8 cellular contexts compared by ENCODE assay signal in the genomic region with DNA sequence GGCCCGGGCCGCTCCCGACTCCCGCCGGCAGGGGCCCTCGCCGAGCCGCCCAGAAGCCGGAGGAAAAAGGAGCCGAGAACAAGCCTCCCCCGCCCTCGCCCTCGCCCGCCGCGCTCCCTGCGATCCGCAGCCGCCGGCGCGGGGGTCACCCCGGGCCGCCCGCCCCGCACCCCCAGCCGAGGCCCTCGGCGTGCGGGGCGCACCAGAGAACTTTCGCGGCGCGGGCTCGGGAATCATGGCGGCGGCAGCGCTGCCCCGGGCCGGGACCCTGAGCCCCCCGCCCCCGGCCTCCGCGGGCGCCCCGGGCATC. TPM values are rescaled to one million over a fixed set of nuclear protein-coding genes. Genes with fewer than 3 reads are reported as not detected.
DNase-seq lines count a peak whose midpoint lies in the region; ATAC-seq and TF ChIP-seq lines count a peak whose summit lies in the region.

No MANE protein-coding gene starts in this region.

- H3K27ac ChIP-seq in esophagus muscularis mucosa (replicated peaks in 1 of 4) = peak overlapping the region; percentile 45 to 86 (median 81)
- H3K27ac ChIP-seq in naive thymus-derived CD4-positive, alpha-beta T cell (ENCODE audit: low read depth, low read length) = no peak overlapping the region

- H3K4me3 ChIP-seq in AG04449 (ENCODE audit: low read depth, low read length) = peak overlapping the region; percentile 85
- H3K4me3 ChIP-seq in NT2/D1 (ENCODE audit: insufficient read length, low read depth) = peak overlapping the region; percentile 72
- peak overlapping the region; percentile 70 to 94 (median 78) for H3K4me3 ChIP-seq in esophagus muscularis mucosa
- H3K4me3 ChIP-seq in naive thymus-derived CD4-positive, alpha-beta T cell (ENCODE audit: low read length) = no peak overlapping the region

- POLR2A ChIA-PET in AG04449 (lab: Yijun Ruan, JAX) = interaction anchor here (0.8 kb wide), 1 partner anchor 38 kb away, joined by 3 read pairs; a partner anchor contains a TSS
- POLR2A ChIA-PET in naive thymus-derived CD4-positive, alpha-beta T cell (lab: Charles Lee) = no interaction called here

- peak; percentile 63 for TF ChIP-seq CTCF in AG04449 (IDR thresholded peaks at IDR 0.05; ENCODE audit: insufficient read depth, low read length, missing control alignments)
- TF ChIP-seq CTCF in esophagus muscularis mucosa (IDR thresholded peaks at IDR 0.05) = peak; percentile 49 to 71 (median 63)

- DNase-seq in AG04449 (ENCODE audit: low read depth, low spot score) (no peak), NT2/D1 (ENCODE audit: low read depth, low spot score) (no peak), activated T-cell treated with anti-CD3 and anti-CD28 coated beads for 24 hours (ENCODE audit: low read depth) (peak; percentile 58), esophagus muscularis mucosa (ENCODE audit: extremely low spot score) (no peak)
- DNase-seq in naive thymus-derived CD4-positive, alpha-beta T cell = peak; percentile 55 to 84 (median 68)

- H3K9me3 Mint-ChIP-seq in naive thymus-derived CD4-positive, alpha-beta T cell = no peaks in the 10 kb centered on the region
- H3K9me3 Mint-ChIP-seq in stimulated activated memory B cell treated with anti-CD40 and anti-IgM and Interleukin-4, amounts not matched to agents 10 μg/mL and 1 μg/mL and 100 μg/mL, for 72 hours = no peaks in the 10 kb centered on the region

- peak overlapping the region; percentile 81 for H3K9ac ChIP-seq in NT2/D1 (ENCODE audit: insufficient read length, low read depth)

- H3K27me3 ChIP-seq in NT2/D1 (ENCODE audit: insufficient read depth, insufficient read length) (no peaks in the 10 kb centered on the region), esophagus muscularis mucosa (no peaks in the 10 kb centered on the region)
- no peaks in the 10 kb centered on the region for H3K27me3 ChIP-seq in naive thymus-derived CD4-positive, alpha-beta T cell (ENCODE audit: control insufficient read depth in 2 of 2, insufficient read depth in 2 of 2, low read length in 2 of 2)

- no peak for TF ChIP-seq EP300 in esophagus muscularis mucosa (IDR thresholded peaks at IDR 0.05)

- H3K27ac Mint-ChIP-seq in naive thymus-derived CD4-positive, alpha-beta T cell = no peak overlapping the region
- H3K27ac Mint-ChIP-seq in stimulated activated memory B cell treated with anti-CD40 and anti-IgM and Interleukin-4, amounts not matched to agents 10 μg/mL and 1 μg/mL and 100 μg/mL, for 72 hours = no peak overlapping the region

- CTCF ChIA-PET in AG04449 (lab: Yijun Ruan, JAX) = interaction anchor here (1.0 to 1.6 kb wide), 3 partner anchors 10 to 310 kb away, joined by 4 to 5 read pairs (median 5); no protein-coding TSS in a partner anchor
- CTCF ChIA-PET in naive thymus-derived CD4-positive, alpha-beta T cell (lab: Charles Lee) = no interaction called here

- ATAC-seq in GM18861 (IDR thresholded peaks at IDR 0.05; ENCODE audit: unreplicated experiment) (peak; percentile 34), HG03139 (IDR thresholded peaks at IDR 0.05; ENCODE audit: unreplicated experiment) (peak; percentile 37)
- peak; percentile 88 for ATAC-seq in naive thymus-derived CD4-positive, alpha-beta T cell
- peak; percentile 78 for ATAC-seq in stimulated activated memory B cell treated with anti-CD40 and anti-IgM and Interleukin-4, amounts not matched to agents 10 μg/mL and 1 μg/mL and 100 μg/mL, for 72 hours

- peaks cover 17% of the 10 kb centered on the region for H3K4me1 ChIP-seq in NT2/D1 (ENCODE audit: insufficient read depth, insufficient read length)
- peaks cover 31 to 43% (median 43%) of the 10 kb centered on the region in 4 donors for H3K4me1 ChIP-seq in esophagus muscularis mucosa
- H3K4me1 ChIP-seq in naive thymus-derived CD4-positive, alpha-beta T cell (ENCODE audit: control insufficient read depth in 2 of 2, insufficient read depth in 2 of 2, low read length in 2 of 2) = peaks cover 12 to 18% of the 10 kb centered on the region in 2 donors

- no peak for TF ChIP-seq POLR2A in esophagus muscularis mucosa (IDR thresholded peaks at IDR 0.05; ENCODE audit: low read depth)

- H3K9me3 ChIP-seq in NT2/D1 (ENCODE audit: insufficient read depth, low read length) (no peaks in the 10 kb centered on the region), esophagus muscularis mucosa (no peaks in the 10 kb centered on the region)
- H3K9me3 ChIP-seq in naive thymus-derived CD4-positive, alpha-beta T cell (ENCODE audit: control insufficient read depth in 2 of 3, low read length in 3 of 3) = no peaks in the 10 kb centered on the region

- intact Hi-C loops in esophagus muscularis mucosa (cut with DNase I) = no loop called here
- intact Hi-C loops in naive thymus-derived CD4-positive, alpha-beta T cell (cut with micrococcal nuclease) = loop anchor here (1.0 to 2.0 kb wide), 7 partner anchors 94 to 714 kb away; a partner anchor contains a TSS

- WGBS in esophagus muscularis mucosa = 0% methylated on average over 3 of the region's 47 CpGs

- H3K4me3 Mint-ChIP-seq in naive thymus-derived CD4-positive, alpha-beta T cell = no peak overlapping the region
- no peak overlapping the region for H3K4me3 Mint-ChIP-seq in stimulated activated memory B cell treated with anti-CD40 and anti-IgM and Interleukin-4, amounts not matched to agents 10 μg/mL and 1 μg/mL and 100 μg/mL, for 72 hours

- H3K36me3 ChIP-seq in NT2/D1 (ENCODE audit: insufficient read depth, insufficient read length, low read length) (peaks cover 33% of the 10 kb centered on the region), esophagus muscularis mucosa (peaks cover 0 to 11% (median 9%) of the 10 kb centered on the region in 4 donors)
- H3K36me3 ChIP-seq in naive thymus-derived CD4-positive, alpha-beta T cell (ENCODE audit: control insufficient read depth in 2 of 3, insufficient read depth in 3 of 3, low read length in 3 of 3) = no peaks in the 10 kb centered on the region

- H3K36me3 Mint-ChIP-seq in naive thymus-derived CD4-positive, alpha-beta T cell = no peaks in the 10 kb centered on the region
- H3K36me3 Mint-ChIP-seq in stimulated activated memory B cell treated with anti-CD40 and anti-IgM and Interleukin-4, amounts not matched to agents 10 μg/mL and 1 μg/mL and 100 μg/mL, for 72 hours = no peaks in the 10 kb centered on the region

- no peaks in the 10 kb centered on the region for H3K27me3 Mint-ChIP-seq in naive thymus-derived CD4-positive, alpha-beta T cell
- H3K27me3 Mint-ChIP-seq in stimulated activated memory B cell treated with anti-CD40 and anti-IgM and Interleukin-4, amounts not matched to agents 10 μg/mL and 1 μg/mL and 100 μg/mL, for 72 hours = no peaks in the 10 kb centered on the region

- peaks cover 7 to 30% (median 20%) of the 10 kb centered on the region in 7 donors for H3K4me1 Mint-ChIP-seq in naive thymus-derived CD4-positive, alpha-beta T cell
- peaks cover 28% of the 10 kb centered on the region for H3K4me1 Mint-ChIP-seq in stimulated activated memory B cell treated with anti-CD40 and anti-IgM and Interleukin-4, amounts not matched to agents 10 μg/mL and 1 μg/mL and 100 μg/mL, for 72 hours

RNA-seq across cellular contexts. Expression of a gene that starts 0.5 kb away (rescaled TPM):
- total RNA-seq in esophagus muscularis mucosa = 100 to 1,000 TPM in 3 of 4 donors, 10 to 100 TPM in 1; 96.1 to 173 (median 128) TPM
- total RNA-seq in naive thymus-derived CD4-positive, alpha-beta T cell = 10 to 100 TPM in 2 of 5 experiments, 1 to 10 TPM in 3; 3.6 to 45.1 (median 5.0) TPM
- polyA plus RNA-seq in naive thymus-derived CD4-positive, alpha-beta T cell = 1 to 10 TPM; 1.3 to 3.2 TPM

RNA-seq across cellular contexts. Expression of a gene that starts 37.9 kb away (rescaled TPM):
- total RNA-seq in esophagus muscularis mucosa = 10 to 100 TPM in 1 of 4 donors, 1 to 10 TPM in 3; 7.9 to 13.7 (median 9.2) TPM
- total RNA-seq in naive thymus-derived CD4-positive, alpha-beta T cell = 10 to 100 TPM; 26.8 to 56.9 (median 39.5) TPM
- polyA plus RNA-seq in naive thymus-derived CD4-positive, alpha-beta T cell = 10 to 100 TPM; 42.6 to 60.3 TPM

RNA-seq across cellular contexts. Expression of a gene that starts 38.2 kb away (rescaled TPM):
- total RNA-seq in esophagus muscularis mucosa = 10 to 100 TPM; 14.2 to 25.3 (median 15.1) TPM
- 100 to 1,000 TPM in 1 of 5 experiments, 10 to 100 TPM in 4; 71.0 to 102 (median 82.4) TPM for total RNA-seq in naive thymus-derived CD4-positive, alpha-beta T cell
- polyA plus RNA-seq in naive thymus-derived CD4-positive, alpha-beta T cell = 10 to 100 TPM; 34.0 to 59.8 TPM

Comparison
In these comparisons a context has a peak if more than half of its experiments do, and no peak if none do; other contexts are left out.
1. DNase-seq: peak in activated T-cell treated with anti-CD3 and anti-CD28 coated beads for 24 hours (single experiment) and naive thymus-derived CD4-positive, alpha-beta T cell (9 of 9); none in AG04449 (single experiment), NT2/D1 (single experiment) and esophagus muscularis mucosa (single experiment).
2. ATAC-seq: peak in every context shown above with its lines; median percentile 88 in naive thymus-derived CD4-positive, alpha-beta T cell; 78 in stimulated activated memory B cell treated with anti-CD40 and anti-IgM and Interleukin-4, amounts not matched to agents 10 μg/mL and 1 μg/mL and 100 μg/mL, for 72 hours; 37 in HG03139; 34 in GM18861.